In the genomic region with DNA sequence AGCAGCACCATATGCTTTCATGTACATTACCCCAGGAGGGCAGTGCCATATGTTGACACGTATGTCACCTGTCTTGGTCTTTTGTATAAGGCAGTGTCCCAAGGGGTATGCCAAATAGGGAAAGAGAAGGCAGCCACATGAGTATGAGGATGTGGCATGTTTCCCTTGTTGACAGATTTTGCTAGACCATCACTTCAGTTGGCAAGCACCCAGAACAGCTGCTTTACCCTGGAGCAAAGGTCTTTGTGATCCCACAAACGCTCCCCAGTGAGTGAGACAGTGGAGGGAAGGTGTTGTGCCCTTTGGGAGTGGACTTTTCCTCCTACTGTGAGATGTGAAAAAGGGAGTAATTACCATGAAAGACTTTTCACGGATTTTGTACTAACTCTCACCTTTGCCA, we compare ENCODE assay signal across 21 cellular contexts.
DNase-seq lines count a peak whose midpoint lies in the region; TF ChIP-seq lines count a peak whose summit lies in the region.
"Had no signal": no experiment of that assay in that cellular context is flagged by ENCODE, and none has a peak within 500 bp of the region (broad histone marks: within the 10 kb centered on the region; RNA-seq: fewer than 3 reads in every experiment).

No MANE protein-coding gene starts in this region.

- H4K20me1 ChIP-seq in PC-9 (ENCODE audit: insufficient read depth) = no peaks in the 10 kb centered on the region; the same call in 1 of the 2 replicates

- no peaks in the 10 kb centered on the region for H3K27me3 ChIP-seq in PC-9 (ENCODE audit: insufficient read depth, low read depth)
- H3K27me3 ChIP-seq: heart left ventricle, Peyer's patch had no signal

- POLR2A ChIA-PET in PC-9 (lab: Charles Lee; ENCODE audit: unreplicated experiment) = no interaction called here

- peak; percentile 25 for DNase-seq in NCI-H1105 treated with DMSO at 0.1 percent for 48 hours (lab: John Stamatoyannopoulos, UW)
- no peak for DNase-seq in NCI-H1105 (lab: John Stamatoyannopoulos, UW)
- DNase-seq in NCI-H1417 treated with DMSO at 0.1 percent for 48 hours (lab: John Stamatoyannopoulos, UW) = peak; percentile 59
- DNase-seq in NCI-H510A (lab: John Stamatoyannopoulos, UW) = peak; percentile 43
- peak; percentile 4 for DNase-seq in fibroblast of pulmonary artery (ENCODE audit: low read depth)
- DNase-seq in GM20000 (ENCODE audit: low spot score) = no peak
- DNase-seq in activated naive CD4-positive, alpha-beta T cell treated with Interleukin-2 at 50 U/mL for 16 hours = no peak
- DNase-seq in PC-9 = no peak
- DNase-seq: activated CD4-positive, CD25-positive, alpha-beta regulatory T cell; activated naive CD8-positive, alpha-beta T cell treated with anti-CD3 and anti-CD28 coated beads for 36 hours; activated T-cell treated with anti-CD3 and anti-CD28 coated beads, Interleukin-2, amount 50 U/mL, for 48 hours; GF-D8; H9; heart left ventricle; immature natural killer cell; NCI-H774; Peyer's patch; stimulated activated CD4-positive, alpha-beta T cell treated with anti-CD3 and anti-CD28 coated beads, Interleukin-4, amount 100 ng/mL, for 4 hours; T-helper 9 cell had no signal

- CTCF ChIA-PET in PC-9 (lab: Charles Lee) = no interaction called here

- no peak overlapping the region for H2AFZ ChIP-seq in PC-9

- TF ChIP-seq CTCF in fibroblast of pulmonary artery (IDR thresholded peaks at IDR 0.05; ENCODE audit: low read length, missing control alignments) (no peak), GM20000 (IDR thresholded peaks at IDR 0.05; ENCODE audit: extremely low read depth, missing control alignments) (no peak), PC-9 (conservative IDR thresholded peaks at IDR 0.05) (no peak)

- no peak overlapping the region for H3K4me2 ChIP-seq in PC-9
- H3K4me2 ChIP-seq: smooth muscle cell had no signal

- H3K27ac ChIP-seq in PC-9 = no peak overlapping the region
- H3K27ac ChIP-seq: 22Rv1, heart left ventricle, Peyer's patch had no signal

- no peaks in the 10 kb centered on the region for H3K79me2 ChIP-seq in PC-9 (ENCODE audit: low read depth)

- no TSS peak for BruUV-seq in PC-9 (replicated peaks; lab: Mats Ljungman, UMichigan)

- H3K4me1 ChIP-seq in PC-9 (replicated peaks; ENCODE audit: insufficient read depth) = no peaks in the 10 kb centered on the region
- H3K4me1 ChIP-seq: Peyer's patch had no signal

- H3K9me2 ChIP-seq in PC-9 (ENCODE audit: insufficient read depth) = no peaks in the 10 kb centered on the region

- no peaks in the 10 kb centered on the region for H3K36me3 ChIP-seq in PC-9 (ENCODE audit: low read depth)
- H3K36me3 ChIP-seq: heart left ventricle, Peyer's patch had no signal

- H3K4me3 ChIP-seq in fibroblast of pulmonary artery (replicated peaks; ENCODE audit: low read depth, low read length) = no peak overlapping the region
- no peak overlapping the region for H3K4me3 ChIP-seq in PC-9
- H3K4me3 ChIP-seq: heart left ventricle, Peyer's patch, smooth muscle cell had no signal

- intact Hi-C loops in PC-9 (cut with micrococcal nuclease; ENCODE audit: unreplicated experiment) = no loop called here

- no peaks in the 10 kb centered on the region for H3F3A ChIP-seq in PC-9 (ENCODE audit: insufficient read depth, low read depth)

- no peaks in the 10 kb centered on the region for H3K9me3 ChIP-seq in PC-9 (ENCODE audit: insufficient read depth, low read depth)
- H3K9me3 ChIP-seq: heart left ventricle, Peyer's patch had no signal

Comparison
In these comparisons a context has a peak if more than half of its experiments do, and no peak if none do; other contexts are left out.
1. DNase-seq: peak in NCI-H1105 treated with DMSO at 0.1 percent for 48 hours (single experiment), NCI-H1417 treated with DMSO at 0.1 percent for 48 hours (single experiment), NCI-H510A (single experiment) and fibroblast of pulmonary artery (single experiment); none in NCI-H1105 (single experiment), GM20000 (single experiment), activated naive CD4-positive, alpha-beta T cell treated with Interleukin-2 at 50 U/mL for 16 hours (single experiment) and PC-9 (0 of 2).